1 cellular context compared by ENCODE assay signal in genomic region chr2:12738112-12738485, GRCh38.
TF ChIP-seq lines count a peak whose summit lies in the region.

No MANE protein-coding gene starts in this region.

TF ChIP-seq in endothelial cell of umbilical vein, 7 proteins besides CTCF, POLR2A, EP300 and RAD21:
- TF ChIP-seq GATA2 (IDR thresholded peaks at IDR 0.05; ENCODE audit: insufficient read depth, insufficient read length, low read depth, low read length) = no peak
- no peak for TF ChIP-seq MAX (IDR thresholded peaks at IDR 0.05; ENCODE audit: insufficient read depth, insufficient read length)
- TF ChIP-seq FOS (IDR thresholded peaks at IDR 0.05; ENCODE audit: borderline replicate concordance, insufficient read depth, low read length) = no peak
- no peak for TF ChIP-seq EZH2 (IDR thresholded peaks at IDR 0.05; ENCODE audit: borderline replicate concordance, low read depth, low read length, severe bottlenecking)
- TF ChIP-seq POLR2AphosphoS5 (IDR thresholded peaks at IDR 0.05; ENCODE audit: insufficient read depth, low read depth, low read length) = no peak
- TF ChIP-seq JUN (IDR thresholded peaks at IDR 0.05; ENCODE audit: borderline replicate concordance, insufficient read depth, insufficient read length, low read depth) = no peak
- no peak for TF ChIP-seq MYC (IDR thresholded peaks at IDR 0.05; ENCODE audit: low read depth, low read length)
